1 cellular context compared by ENCODE assay signal in the genomic region with DNA sequence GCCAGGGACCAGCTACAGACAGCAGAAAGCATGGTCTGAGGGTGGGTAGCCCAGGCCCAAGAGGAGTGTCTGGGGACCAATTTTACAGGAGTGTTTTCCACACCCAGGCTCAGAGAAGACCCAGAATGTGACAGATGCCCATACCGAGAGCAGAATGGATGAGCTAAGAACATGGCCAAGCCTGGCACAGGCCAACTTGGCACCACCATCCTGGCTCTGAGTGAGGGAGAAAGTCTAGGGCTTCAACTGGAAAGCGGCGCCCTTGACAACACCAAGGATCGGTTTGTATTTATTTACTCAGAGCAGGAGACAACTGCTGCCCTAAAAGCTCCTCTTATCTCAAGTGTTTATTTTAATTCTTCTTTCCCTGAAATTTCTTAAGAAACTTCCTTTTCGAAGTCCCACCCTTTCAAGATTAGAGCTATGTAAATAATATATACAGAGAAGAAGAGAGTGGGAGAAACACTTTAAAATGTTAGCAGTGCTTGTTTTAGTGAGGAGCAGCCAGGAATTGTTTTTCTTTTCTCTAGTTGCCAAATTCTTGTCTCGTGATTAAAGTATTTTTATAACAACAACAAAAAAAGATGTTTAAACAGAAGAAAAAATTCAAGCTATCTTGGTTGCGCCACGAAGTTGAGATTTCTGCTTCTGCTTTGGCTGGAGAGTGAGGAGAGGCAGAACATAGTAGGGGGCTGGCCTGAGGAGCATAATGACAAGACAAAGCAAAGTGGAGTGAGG.
TF ChIP-seq lines count a peak whose summit lies in the region.

No MANE protein-coding gene starts in this region.

TF ChIP-seq in K562, 482 proteins besides CTCF, POLR2A, EP300 and RAD21:
- peak; percentile 27; the same call in 1 of the 2 replicates for TF ChIP-seq SOX6 (IDR thresholded peaks at IDR 0.05)
- no peak for TF ChIP-seq BACH1 (tag; IDR thresholded peaks at IDR 0.05)
- no peak for TF ChIP-seq ZNF431 (CRISPR knock-in tag; IDR thresholded peaks at IDR 0.05)
